In genomic region chr21:32834825-32835224, GRCh38 we compare ENCODE assay signal across 1 cellular context.
TF ChIP-seq lines count a peak whose summit lies in the region.

No MANE protein-coding gene starts in this region.

TF ChIP-seq in WTC11, 78 proteins besides CTCF, POLR2A, EP300 and RAD21 (continued from another document):
- TF ChIP-seq SP1 (CRISPR knock-in tag; conservative IDR thresholded peaks at IDR 0.05) (no peak), NFATC4 (CRISPR knock-in tag; IDR thresholded peaks at IDR 0.05) (no peak), ATF3 (CRISPR knock-in tag; conservative IDR thresholded peaks at IDR 0.05) (no peak), MAX (CRISPR knock-in tag; IDR thresholded peaks at IDR 0.05) (no peak), SOX15 (CRISPR knock-in tag; IDR thresholded peaks at IDR 0.05) (no peak), JAZF1 (CRISPR knock-in tag; IDR thresholded peaks at IDR 0.05) (no peak), ATF6 (CRISPR knock-in tag; IDR thresholded peaks at IDR 0.05) (no peak)
TF ChIP-seq in WTC11: peak in this region for 0.
